29 cellular contexts compared by ENCODE assay signal in genomic region chr2:237400199-237400598, GRCh38. TPM values are rescaled to one million over a fixed set of nuclear protein-coding genes. Genes with fewer than 3 reads are reported as not detected.
"Had no signal": no experiment of that assay in that cellular context is flagged by ENCODE, and none has a peak within 500 bp of the region (broad histone marks: within the 10 kb centered on the region; RNA-seq: fewer than 3 reads in every experiment).

No MANE protein-coding gene starts in this region.

- H3K9me3 ChIP-seq: ascending aorta, right atrium auricular region, thyroid gland, upper lobe of left lung had no signal

- H3K4me1 Mint-ChIP-seq: activated naive CD8-positive, alpha-beta T cell treated with anti-CD3 and anti-CD28 coated beads for 36 hours; naive thymus-derived CD8-positive, alpha-beta T cell; neural crest cell; stimulated activated memory B cell treated with anti-CD40 and anti-IgM and Interleukin-4, amounts not matched to agents 10 μg/mL and 1 μg/mL and 100 μg/mL, for 72 hours; stimulated activated naive CD8-positive, alpha-beta T cell treated with anti-CD3 and anti-CD28 coated beads, Interleukin-15, amount 100 ng/mL, for 72 hours had no signal

- DNase-seq: activated CD4-positive, alpha-beta T cell treated with anti-CD3 and anti-CD28 coated beads for 48 hours; activated CD4-positive, alpha-beta T cell treated with anti-CD3 and anti-CD28 coated beads, Interleukin-2, amount 50 U/mL, for 48 hours; activated CD8-positive, alpha-beta memory T cell treated with anti-CD3 and anti-CD28 coated beads for 24 hours; activated effector memory CD4-positive, alpha-beta T cell treated with anti-CD3 and anti-CD28 coated beads, Interleukin-2, amount 50 U/mL, for 16 hours; activated naive CD4-positive, alpha-beta T cell treated with anti-CD3 and anti-CD28 coated beads for 36 hours; activated naive CD8-positive, alpha-beta T cell treated with anti-CD3 and anti-CD28 coated beads for 36 hours; activated T-cell treated with anti-CD3 and anti-CD28 coated beads, Interleukin-2, amount 50 U/mL, for 1 hour; brain microvascular endothelial cell; dorsolateral prefrontal cortex; effector memory CD4-positive, alpha-beta T cell; foreskin melanocyte; hippocampal formation; left cardiac atrium; midbrain; naive thymus-derived CD8-positive, alpha-beta T cell; nucleus accumbens; stimulated activated CD4-positive, alpha-beta T cell treated with anti-CD3 and anti-CD28 coated beads, Interleukin-12 subunit alpha, Interleukin-12 subunit beta, amount 100 ng/mL, for 4 hours; stimulated activated CD4-positive, alpha-beta T cell treated with anti-CD3 and anti-CD28 coated beads, Interleukin-4, amount 100 ng/mL, for 24 hours; stimulated activated CD8-positive, alpha-beta memory T cell treated with anti-CD3 and anti-CD28 coated beads, Interleukin-4, amount 100 ng/mL, for 48 hours; stimulated activated naive CD8-positive, alpha-beta T cell treated with anti-CD3 and anti-CD28 coated beads, Interleukin-15, amount 100 ng/mL, for 72 hours; thyroid gland; upper lobe of left lung had no signal

- H3K27me3 ChIP-seq: ascending aorta, brain microvascular endothelial cell, right atrium auricular region, thyroid gland, upper lobe of left lung had no signal

- H3K27ac ChIP-seq: ascending aorta, brain microvascular endothelial cell, coronary artery, dorsolateral prefrontal cortex, right atrium auricular region, thyroid gland had no signal

- H3K36me3 ChIP-seq: right atrium auricular region, thyroid gland, upper lobe of left lung had no signal

- H3K9me3 Mint-ChIP-seq: activated naive CD4-positive, alpha-beta T cell treated with anti-CD3 and anti-CD28 coated beads for 36 hours; activated naive CD8-positive, alpha-beta T cell treated with anti-CD3 and anti-CD28 coated beads for 36 hours; activated T-helper 1 cell treated with anti-CD3 and anti-CD28 coated beads, Interleukin-12 subunit alpha, Interleukin-12 subunit beta, Interleukin-2, Interleukin-4 antibody, amounts not matched to agents 30 ng/mL and 10 ng/mL and 1 ng/mL, durations not matched to agents 14 hours and 24 hours and 36 hours; naive thymus-derived CD8-positive, alpha-beta T cell; neural crest cell; stimulated activated memory B cell treated with anti-CD40 and anti-IgM and Interleukin-4, amounts not matched to agents 10 μg/mL and 1 μg/mL and 100 μg/mL, for 72 hours; stimulated activated naive CD8-positive, alpha-beta T cell treated with anti-CD3 and anti-CD28 coated beads, Interleukin-15, amount 100 ng/mL, for 72 hours had no signal

- H3K4me3 ChIP-seq: ascending aorta, coronary artery, dorsolateral prefrontal cortex, right atrium auricular region, thyroid gland, upper lobe of left lung had no signal

- H3K36me3 Mint-ChIP-seq: activated naive CD8-positive, alpha-beta T cell treated with anti-CD3 and anti-CD28 coated beads for 36 hours; stimulated activated memory B cell treated with anti-CD40 and anti-IgM and Interleukin-4, amounts not matched to agents 10 μg/mL and 1 μg/mL and 100 μg/mL, for 72 hours had no signal

- H3K4me3 Mint-ChIP-seq: activated naive CD4-positive, alpha-beta T cell treated with anti-CD3 and anti-CD28 coated beads for 36 hours; activated naive CD8-positive, alpha-beta T cell treated with anti-CD3 and anti-CD28 coated beads for 36 hours; activated T-helper 1 cell treated with anti-CD3 and anti-CD28 coated beads, Interleukin-12 subunit alpha, Interleukin-12 subunit beta, Interleukin-2, Interleukin-4 antibody, amounts not matched to agents 30 ng/mL and 10 ng/mL and 1 ng/mL, durations not matched to agents 14 hours and 24 hours and 36 hours; naive thymus-derived CD8-positive, alpha-beta T cell; neural crest cell; stimulated activated memory B cell treated with anti-CD40 and anti-IgM and Interleukin-4, amounts not matched to agents 10 μg/mL and 1 μg/mL and 100 μg/mL, for 72 hours; stimulated activated naive CD8-positive, alpha-beta T cell treated with anti-CD3 and anti-CD28 coated beads, Interleukin-15, amount 100 ng/mL, for 72 hours had no signal

- ATAC-seq: left cardiac atrium; naive thymus-derived CD8-positive, alpha-beta T cell; stimulated activated memory B cell treated with anti-CD40 and anti-IgM and Interleukin-4, amounts not matched to agents 10 μg/mL and 1 μg/mL and 100 μg/mL, for 72 hours; stimulated activated naive CD8-positive, alpha-beta T cell treated with anti-CD3 and anti-CD28 coated beads, Interleukin-15, amount 100 ng/mL, for 72 hours had no signal

- H3K27ac Mint-ChIP-seq: activated naive CD4-positive, alpha-beta T cell treated with anti-CD3 and anti-CD28 coated beads for 36 hours; activated naive CD8-positive, alpha-beta T cell treated with anti-CD3 and anti-CD28 coated beads for 36 hours; activated T-helper 1 cell treated with anti-CD3 and anti-CD28 coated beads, Interleukin-12 subunit alpha, Interleukin-12 subunit beta, Interleukin-2, Interleukin-4 antibody, amounts not matched to agents 30 ng/mL and 10 ng/mL and 1 ng/mL, durations not matched to agents 14 hours and 24 hours and 36 hours; naive thymus-derived CD8-positive, alpha-beta T cell; stimulated activated memory B cell treated with anti-CD40 and anti-IgM and Interleukin-4, amounts not matched to agents 10 μg/mL and 1 μg/mL and 100 μg/mL, for 72 hours; stimulated activated naive CD8-positive, alpha-beta T cell treated with anti-CD3 and anti-CD28 coated beads, Interleukin-15, amount 100 ng/mL, for 72 hours had no signal

- H3K27me3 Mint-ChIP-seq: activated naive CD8-positive, alpha-beta T cell treated with anti-CD3 and anti-CD28 coated beads for 36 hours; stimulated activated naive CD8-positive, alpha-beta T cell treated with anti-CD3 and anti-CD28 coated beads, Interleukin-15, amount 100 ng/mL, for 72 hours had no signal

- H3K4me1 ChIP-seq: ascending aorta, thyroid gland, upper lobe of left lung had no signal

RNA-seq across cellular contexts. Expression of gene COL6A3, which starts 13.8 kb away (rescaled TPM):
- polyA plus RNA-seq: keratinocyte had no signal
